1 cellular context compared by ENCODE assay signal in the genomic region with DNA sequence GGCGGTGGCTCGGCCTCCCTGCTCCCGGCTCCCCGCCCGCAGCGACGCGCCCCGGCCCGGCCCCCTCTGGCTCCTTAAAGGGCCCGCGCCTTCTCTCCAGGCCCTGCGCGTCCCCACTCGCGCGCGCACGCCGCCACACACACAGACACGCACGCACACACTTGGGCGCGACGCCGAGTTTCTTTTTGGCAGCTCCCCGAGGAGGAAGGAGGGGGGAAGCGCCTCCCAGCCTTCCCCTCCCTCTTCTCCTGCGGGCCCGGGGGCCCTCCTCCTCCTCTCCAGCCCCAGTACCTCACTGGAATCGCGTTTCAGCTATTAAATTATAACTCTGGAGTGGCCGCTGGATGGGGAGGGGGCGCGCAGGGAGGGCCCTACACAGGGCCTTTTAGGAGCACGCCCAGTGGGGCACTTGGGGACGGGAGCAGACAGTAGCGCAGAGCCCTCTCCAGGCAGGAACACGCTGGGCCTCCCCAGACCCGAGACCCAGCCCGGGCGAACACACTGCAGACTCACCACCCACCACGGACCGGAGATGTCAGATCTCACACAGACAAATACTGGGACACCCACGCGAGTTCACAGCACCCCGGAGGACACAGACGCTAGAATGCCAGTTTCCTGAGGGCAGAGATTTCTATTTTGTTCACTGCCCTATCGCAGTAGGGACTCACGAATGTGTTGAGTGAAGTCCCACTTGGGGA.
TF ChIP-seq lines count a peak whose summit lies in the region.

No MANE protein-coding gene starts in this region.

TF ChIP-seq in GM12878, 131 proteins besides CTCF, POLR2A, EP300 and RAD21 (continued from another document):
- TF ChIP-seq ZBTB11 (CRISPR knock-in tag; IDR thresholded peaks at IDR 0.05) (no peak), SMARCA5 (IDR thresholded peaks at IDR 0.05) (0 out of 2 replicates have a peak, but pooled peaks have one; percentile 24), E2F8 (IDR thresholded peaks at IDR 0.05; ENCODE audit: low read depth, partially characterized antibody) (no peak), CBX5 (IDR thresholded peaks at IDR 0.05; ENCODE audit: low read depth) (no peak), TARDBP (IDR thresholded peaks at IDR 0.05; ENCODE audit: borderline replicate concordance) (no peak), BHLHE40 (IDR thresholded peaks at IDR 0.05; ENCODE audit: borderline replicate concordance in 1 of 2, low read depth in 2 of 2, low read length in 1 of 2) (peak in 1 of 2 experiments; percentile 39; a peak in 1 of 4 replicates), GATAD2B (conservative IDR thresholded peaks at IDR 0.05; ENCODE audit: low read depth) (0 out of 2 replicates have a peak, but pooled peaks have one; percentile 32), USF2 (IDR thresholded peaks at IDR 0.05; ENCODE audit: borderline replicate concordance, low read depth, low read length) (no peak), BMI1 (IDR thresholded peaks at IDR 0.05; ENCODE audit: borderline replicate concordance) (no peak), MEF2B (IDR thresholded peaks at IDR 0.05; ENCODE audit: partially characterized antibody, poor library complexity, severe bottlenecking) (no peak), SREBF2 (IDR thresholded peaks at IDR 0.05; ENCODE audit: low read length) (no peak), ZNF274 (IDR thresholded peaks at IDR 0.05; ENCODE audit: insufficient read depth, insufficient read length) (no peak), CREB1 (IDR thresholded peaks at IDR 0.05; ENCODE audit: low read depth) (peak; percentile 49; the same call in 1 of the 2 replicates), BACH1 (IDR thresholded peaks at IDR 0.05; ENCODE audit: borderline replicate concordance) (peak; percentile 78), NFXL1 (IDR thresholded peaks at IDR 0.05; ENCODE audit: borderline replicate concordance) (no peak), KLF5 (IDR thresholded peaks at IDR 0.05; ENCODE audit: partially characterized antibody) (peak; percentile 59), ETV6 (conservative IDR thresholded peaks at IDR 0.05 in 1 of 2, IDR thresholded peaks at IDR 0.05 in 1 of 2; ENCODE audit: borderline replicate concordance in 1 of 2, low read depth in 1 of 2) (no peak), SPI1 (IDR thresholded peaks at IDR 0.05; ENCODE audit: borderline replicate concordance, insufficient read depth, low read depth, low read length) (peak; percentile 3; the same call in 1 of the 2 replicates), RUNX3 (IDR thresholded peaks at IDR 0.05; ENCODE audit: low read length) (no peak), DPF2 (IDR thresholded peaks at IDR 0.05) (0 out of 2 replicates have a peak, but pooled peaks have one; percentile 12), RB1 (IDR thresholded peaks at IDR 0.05; ENCODE audit: borderline replicate concordance) (peak; percentile 37; the same call in 1 of the 2 replicates), SIN3A (IDR thresholded peaks at IDR 0.05; ENCODE audit: low read depth, low read length) (no peak), FOXM1 (IDR thresholded peaks at IDR 0.05; ENCODE audit: low read depth, low read length) (no peak), MXI1 (IDR thresholded peaks at IDR 0.05; ENCODE audit: low read depth, low read length) (no peak), PAX8 (IDR thresholded peaks at IDR 0.05) (no peak), POLR2AphosphoS5 (IDR thresholded peaks at IDR 0.05; ENCODE audit: low read length) (peak; percentile 43; the same call in 1 of the 2 replicates), RELA (IDR thresholded peaks at IDR 0.05; ENCODE audit: borderline replicate concordance, partially characterized antibody) (peak; percentile 41), FOXK2 (IDR thresholded peaks at IDR 0.05) (no peak), HDAC2 (IDR thresholded peaks at IDR 0.05) (no peak), MTA3 (IDR thresholded peaks at IDR 0.05; ENCODE audit: borderline replicate concordance, low read length) (no peak)
- TF ChIP-seq, protein P1, sequence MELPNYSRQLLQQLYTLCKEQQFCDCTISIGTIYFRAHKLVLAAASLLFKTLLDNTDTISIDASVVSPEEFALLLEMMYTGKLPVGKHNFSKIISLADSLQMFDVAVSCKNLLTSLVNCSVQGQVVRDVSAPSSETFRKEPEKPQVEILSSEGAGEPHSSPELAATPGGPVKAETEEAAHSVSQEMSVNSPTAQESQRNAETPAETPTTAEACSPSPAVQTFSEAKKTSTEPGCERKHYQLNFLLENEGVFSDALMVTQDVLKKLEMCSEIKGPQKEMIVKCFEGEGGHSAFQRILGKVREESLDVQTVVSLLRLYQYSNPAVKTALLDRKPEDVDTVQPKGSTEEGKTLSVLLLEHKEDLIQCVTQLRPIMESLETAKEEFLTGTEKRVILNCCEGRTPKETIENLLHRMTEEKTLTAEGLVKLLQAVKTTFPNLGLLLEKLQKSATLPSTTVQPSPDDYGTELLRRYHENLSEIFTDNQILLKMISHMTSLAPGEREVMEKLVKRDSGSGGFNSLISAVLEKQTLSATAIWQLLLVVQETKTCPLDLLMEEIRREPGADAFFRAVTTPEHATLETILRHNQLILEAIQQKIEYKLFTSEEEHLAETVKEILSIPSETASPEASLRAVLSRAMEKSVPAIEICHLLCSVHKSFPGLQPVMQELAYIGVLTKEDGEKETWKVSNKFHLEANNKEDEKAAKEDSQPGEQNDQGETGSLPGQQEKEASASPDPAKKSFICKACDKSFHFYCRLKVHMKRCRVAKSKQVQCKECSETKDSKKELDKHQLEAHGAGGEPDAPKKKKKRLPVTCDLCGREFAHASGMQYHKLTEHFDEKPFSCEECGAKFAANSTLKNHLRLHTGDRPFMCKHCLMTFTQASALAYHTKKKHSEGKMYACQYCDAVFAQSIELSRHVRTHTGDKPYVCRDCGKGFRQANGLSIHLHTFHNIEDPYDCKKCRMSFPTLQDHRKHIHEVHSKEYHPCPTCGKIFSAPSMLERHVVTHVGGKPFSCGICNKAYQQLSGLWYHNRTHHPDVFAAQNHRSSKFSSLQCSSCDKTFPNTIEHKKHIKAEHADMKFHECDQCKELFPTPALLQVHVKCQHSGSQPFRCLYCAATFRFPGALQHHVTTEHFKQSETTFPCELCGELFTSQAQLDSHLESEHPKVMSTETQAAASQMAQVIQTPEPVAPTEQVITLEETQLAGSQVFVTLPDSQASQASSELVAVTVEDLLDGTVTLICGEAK (IDR thresholded peaks at IDR 0.05; ENCODE audit: borderline replicate concordance), result no peak
- TF ChIP-seq, protein P2, sequence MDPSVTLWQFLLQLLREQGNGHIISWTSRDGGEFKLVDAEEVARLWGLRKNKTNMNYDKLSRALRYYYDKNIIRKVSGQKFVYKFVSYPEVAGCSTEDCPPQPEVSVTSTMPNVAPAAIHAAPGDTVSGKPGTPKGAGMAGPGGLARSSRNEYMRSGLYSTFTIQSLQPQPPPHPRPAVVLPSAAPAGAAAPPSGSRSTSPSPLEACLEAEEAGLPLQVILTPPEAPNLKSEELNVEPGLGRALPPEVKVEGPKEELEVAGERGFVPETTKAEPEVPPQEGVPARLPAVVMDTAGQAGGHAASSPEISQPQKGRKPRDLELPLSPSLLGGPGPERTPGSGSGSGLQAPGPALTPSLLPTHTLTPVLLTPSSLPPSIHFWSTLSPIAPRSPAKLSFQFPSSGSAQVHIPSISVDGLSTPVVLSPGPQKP (IDR thresholded peaks at IDR 0.05; ENCODE audit: low read depth, low read length), result peak; percentile 39; the same call in 1 of the 2 replicates
- TF ChIP-seq, protein P3, sequence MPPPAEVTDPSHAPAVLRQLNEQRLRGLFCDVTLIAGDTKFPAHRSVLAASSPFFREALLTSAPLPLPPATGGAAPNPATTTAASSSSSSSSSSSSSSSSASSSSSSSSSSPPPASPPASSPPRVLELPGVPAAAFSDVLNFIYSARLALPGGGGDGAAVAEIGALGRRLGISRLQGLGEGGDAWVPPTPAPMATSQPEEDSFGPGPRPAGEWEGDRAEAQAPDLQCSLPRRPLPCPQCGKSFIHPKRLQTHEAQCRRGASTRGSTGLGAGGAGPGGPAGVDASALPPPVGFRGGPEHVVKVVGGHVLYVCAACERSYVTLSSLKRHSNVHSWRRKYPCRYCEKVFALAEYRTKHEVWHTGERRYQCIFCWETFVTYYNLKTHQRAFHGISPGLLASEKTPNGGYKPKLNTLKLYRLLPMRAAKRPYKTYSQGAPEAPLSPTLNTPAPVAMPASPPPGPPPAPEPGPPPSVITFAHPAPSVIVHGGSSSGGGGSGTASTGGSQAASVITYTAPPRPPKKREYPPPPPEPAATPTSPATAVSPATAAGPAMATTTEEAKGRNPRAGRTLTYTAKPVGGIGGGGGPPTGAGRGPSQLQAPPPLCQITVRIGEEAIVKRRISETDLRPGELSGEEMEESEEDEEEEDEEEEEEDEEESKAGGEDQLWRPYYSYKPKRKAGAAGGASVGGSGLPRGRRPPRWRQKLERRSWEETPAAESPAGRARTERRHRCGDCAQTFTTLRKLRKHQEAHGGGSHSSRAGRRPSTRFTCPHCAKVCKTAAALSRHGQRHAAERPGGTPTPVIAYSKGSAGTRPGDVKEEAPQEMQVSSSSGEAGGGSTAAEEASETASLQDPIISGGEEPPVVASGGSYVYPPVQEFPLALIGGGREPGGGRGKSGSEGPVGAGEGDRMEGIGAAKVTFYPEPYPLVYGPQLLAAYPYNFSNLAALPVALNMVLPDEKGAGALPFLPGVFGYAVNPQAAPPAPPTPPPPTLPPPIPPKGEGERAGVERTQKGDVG (CRISPR knock-in tag; IDR thresholded peaks at IDR 0.05), result no peak
- TF ChIP-seq, protein P4, sequence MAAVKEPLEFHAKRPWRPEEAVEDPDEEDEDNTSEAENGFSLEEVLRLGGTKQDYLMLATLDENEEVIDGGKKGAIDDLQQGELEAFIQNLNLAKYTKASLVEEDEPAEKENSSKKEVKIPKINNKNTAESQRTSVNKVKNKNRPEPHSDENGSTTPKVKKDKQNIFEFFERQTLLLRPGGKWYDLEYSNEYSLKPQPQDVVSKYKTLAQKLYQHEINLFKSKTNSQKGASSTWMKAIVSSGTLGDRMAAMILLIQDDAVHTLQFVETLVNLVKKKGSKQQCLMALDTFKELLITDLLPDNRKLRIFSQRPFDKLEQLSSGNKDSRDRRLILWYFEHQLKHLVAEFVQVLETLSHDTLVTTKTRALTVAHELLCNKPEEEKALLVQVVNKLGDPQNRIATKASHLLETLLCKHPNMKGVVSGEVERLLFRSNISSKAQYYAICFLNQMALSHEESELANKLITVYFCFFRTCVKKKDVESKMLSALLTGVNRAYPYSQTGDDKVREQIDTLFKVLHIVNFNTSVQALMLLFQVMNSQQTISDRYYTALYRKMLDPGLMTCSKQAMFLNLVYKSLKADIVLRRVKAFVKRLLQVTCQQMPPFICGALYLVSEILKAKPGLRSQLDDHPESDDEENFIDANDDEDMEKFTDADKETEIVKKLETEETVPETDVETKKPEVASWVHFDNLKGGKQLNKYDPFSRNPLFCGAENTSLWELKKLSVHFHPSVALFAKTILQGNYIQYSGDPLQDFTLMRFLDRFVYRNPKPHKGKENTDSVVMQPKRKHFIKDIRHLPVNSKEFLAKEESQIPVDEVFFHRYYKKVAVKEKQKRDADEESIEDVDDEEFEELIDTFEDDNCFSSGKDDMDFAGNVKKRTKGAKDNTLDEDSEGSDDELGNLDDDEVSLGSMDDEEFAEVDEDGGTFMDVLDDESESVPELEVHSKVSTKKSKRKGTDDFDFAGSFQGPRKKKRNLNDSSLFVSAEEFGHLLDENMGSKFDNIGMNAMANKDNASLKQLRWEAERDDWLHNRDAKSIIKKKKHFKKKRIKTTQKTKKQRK (IDR thresholded peaks at IDR 0.05; ENCODE audit: low read depth, low read length), result no peak
